In genomic region chr6:16420332-16420714, GRCh38 we compare ENCODE assay signal across 10 cellular contexts.
DNase-seq lines count a peak whose midpoint lies in the region; ATAC-seq and TF ChIP-seq lines count a peak whose summit lies in the region.
"Had no signal": no experiment of that assay in that cellular context is flagged by ENCODE, and none has a peak within 500 bp of the region (broad histone marks: within the 10 kb centered on the region; RNA-seq: fewer than 3 reads in every experiment).

No MANE protein-coding gene starts in this region.

- peaks cover 47% of the 10 kb centered on the region for H3K4me1 Mint-ChIP-seq in activated CD4-positive, alpha-beta T cell treated with anti-CD3 and anti-CD28 coated beads, Interleukin-2, amount 10 ng/mL, durations not matched to agents 24 days and 14 days
- H3K4me1 Mint-ChIP-seq in activated naive CD8-positive, alpha-beta T cell treated with anti-CD3 and anti-CD28 coated beads, Interleukin-2, amount 10 ng/mL, durations not matched to agents 7 days and 5 days, result peaks cover 40% of the 10 kb centered on the region
- peaks cover 58% of the 10 kb centered on the region for H3K4me1 Mint-ChIP-seq in stimulated activated memory B cell treated with anti-CD40 and anti-IgM and Interleukin-4, amounts not matched to agents 10 μg/mL and 1 μg/mL and 100 μg/mL, for 72 hours

- no peak for TF ChIP-seq CTCF in dorsolateral prefrontal cortex (IDR thresholded peaks at IDR 0.05 in 54 of 56, conservative IDR thresholded peaks at IDR 0.05 in 2 of 56; ENCODE audit: low read depth in 1 of 56, partially characterized antibody in 56 of 56)

- intact Hi-C loops in activated CD4-positive, alpha-beta T cell treated with anti-CD3 and anti-CD28 coated beads, Interleukin-2, amount 10 ng/mL, durations not matched to agents 24 days and 14 days (cut with micrococcal nuclease), result loop anchor here (2.0 to 5.0 kb wide), 6 partner anchors 62 to 270 kb away; no protein-coding TSS in a partner anchor
- intact Hi-C loops in dorsolateral prefrontal cortex (cut with DNase I), result loop anchor here in 1 of 2 donors (5.0 kb wide), 1 partner anchor 92 kb away; no protein-coding TSS in a partner anchor

- POLR2A ChIA-PET in activated naive CD8-positive, alpha-beta T cell treated with anti-CD3 and anti-CD28 coated beads, Interleukin-2, amount 10 ng/mL, durations not matched to agents 7 days and 5 days (lab: Charles Lee), result interaction anchor here (0.6 to 1.8 kb wide), 7 partner anchors 10 to 342 kb away, joined by 3 to 12 read pairs (median 6); partner anchors contain the start of gene ATXN1

- peak overlapping the region in 9 of 59 donors; percentile 1 to 42 (median 33) for H3K4me3 ChIP-seq in dorsolateral prefrontal cortex
- H3K4me3 ChIP-seq: A549 had no signal

- H3K27ac Mint-ChIP-seq in activated CD4-positive, alpha-beta T cell treated with anti-CD3 and anti-CD28 coated beads, Interleukin-2, amount 10 ng/mL, durations not matched to agents 24 days and 14 days, result peak overlapping the region; percentile 90
- peak overlapping the region; percentile 88 for H3K27ac Mint-ChIP-seq in activated naive CD8-positive, alpha-beta T cell treated with anti-CD3 and anti-CD28 coated beads, Interleukin-2, amount 10 ng/mL, durations not matched to agents 7 days and 5 days
- H3K27ac Mint-ChIP-seq in stimulated activated memory B cell treated with anti-CD40 and anti-IgM and Interleukin-4, amounts not matched to agents 10 μg/mL and 1 μg/mL and 100 μg/mL, for 72 hours, result peak overlapping the region; percentile 99

- no peaks in the 10 kb centered on the region for H3K9me3 Mint-ChIP-seq in activated CD4-positive, alpha-beta T cell treated with anti-CD3 and anti-CD28 coated beads, Interleukin-2, amount 10 ng/mL, durations not matched to agents 24 days and 14 days
- H3K9me3 Mint-ChIP-seq in activated naive CD8-positive, alpha-beta T cell treated with anti-CD3 and anti-CD28 coated beads, Interleukin-2, amount 10 ng/mL, durations not matched to agents 7 days and 5 days, result no peaks in the 10 kb centered on the region
- H3K9me3 Mint-ChIP-seq in stimulated activated memory B cell treated with anti-CD40 and anti-IgM and Interleukin-4, amounts not matched to agents 10 μg/mL and 1 μg/mL and 100 μg/mL, for 72 hours, result no peaks in the 10 kb centered on the region

- DNase-seq in activated CD4-positive, alpha-beta T cell treated with anti-CD3 and anti-CD28 coated beads, Interleukin-2, amount 10 ng/mL, durations not matched to agents 24 days and 14 days, result no peak
- no peak for DNase-seq in activated CD4-positive, alpha-beta T cell treated with anti-CD3 and anti-CD28 coated beads, Interleukin-2, amount 50 U/mL, for 1 hour
- DNase-seq in activated naive CD8-positive, alpha-beta T cell treated with anti-CD3 and anti-CD28 coated beads, Interleukin-2, amount 10 ng/mL, durations not matched to agents 7 days and 5 days, result no peak
- DNase-seq in dorsolateral prefrontal cortex (no peak), NCI-H1436 (lab: John Stamatoyannopoulos, UW) (no peak), NOMO-1 treated with DMSO at 0.1 percent for 48 hours (lab: John Stamatoyannopoulos, UW; ENCODE audit: unreplicated experiment) (no peak)
- DNase-seq: NCI-H2107 had no signal

- peaks cover 24% of the 10 kb centered on the region for H3K36me3 Mint-ChIP-seq in activated CD4-positive, alpha-beta T cell treated with anti-CD3 and anti-CD28 coated beads, Interleukin-2, amount 10 ng/mL, durations not matched to agents 24 days and 14 days (ENCODE audit: low read depth)
- peaks cover 11% of the 10 kb centered on the region for H3K36me3 Mint-ChIP-seq in activated naive CD8-positive, alpha-beta T cell treated with anti-CD3 and anti-CD28 coated beads, Interleukin-2, amount 10 ng/mL, durations not matched to agents 7 days and 5 days
- peaks cover 16% of the 10 kb centered on the region for H3K36me3 Mint-ChIP-seq in stimulated activated memory B cell treated with anti-CD40 and anti-IgM and Interleukin-4, amounts not matched to agents 10 μg/mL and 1 μg/mL and 100 μg/mL, for 72 hours

- H3K27me3 ChIP-seq in dorsolateral prefrontal cortex, result no peaks in the 10 kb centered on the region

- H3K27ac ChIP-seq in dorsolateral prefrontal cortex, result peak overlapping the region in 11 of 59 donors; percentile 7 to 64 (median 35)
- H3K27ac ChIP-seq: A549 had no signal

- peak; percentile 20 for ATAC-seq in HG03135 (IDR thresholded peaks at IDR 0.05; ENCODE audit: unreplicated experiment)
- ATAC-seq in activated naive CD8-positive, alpha-beta T cell treated with anti-CD3 and anti-CD28 coated beads, Interleukin-2, amount 10 ng/mL, durations not matched to agents 7 days and 5 days (ENCODE audit: low read depth), result no peak
- ATAC-seq in stimulated activated memory B cell treated with anti-CD40 and anti-IgM and Interleukin-4, amounts not matched to agents 10 μg/mL and 1 μg/mL and 100 μg/mL, for 72 hours, result peak; percentile 49
- ATAC-seq: A549 had no signal

- H3K27me3 Mint-ChIP-seq in activated CD4-positive, alpha-beta T cell treated with anti-CD3 and anti-CD28 coated beads, Interleukin-2, amount 10 ng/mL, durations not matched to agents 24 days and 14 days, result no peaks in the 10 kb centered on the region
- no peaks in the 10 kb centered on the region for H3K27me3 Mint-ChIP-seq in activated naive CD8-positive, alpha-beta T cell treated with anti-CD3 and anti-CD28 coated beads, Interleukin-2, amount 10 ng/mL, durations not matched to agents 7 days and 5 days
- no peaks in the 10 kb centered on the region for H3K27me3 Mint-ChIP-seq in stimulated activated memory B cell treated with anti-CD40 and anti-IgM and Interleukin-4, amounts not matched to agents 10 μg/mL and 1 μg/mL and 100 μg/mL, for 72 hours

- H3K4me3 Mint-ChIP-seq in activated CD4-positive, alpha-beta T cell treated with anti-CD3 and anti-CD28 coated beads, Interleukin-2, amount 10 ng/mL, durations not matched to agents 24 days and 14 days, result peak overlapping the region; percentile 79
- peak overlapping the region; percentile 65 for H3K4me3 Mint-ChIP-seq in activated naive CD8-positive, alpha-beta T cell treated with anti-CD3 and anti-CD28 coated beads, Interleukin-2, amount 10 ng/mL, durations not matched to agents 7 days and 5 days
- H3K4me3 Mint-ChIP-seq in stimulated activated memory B cell treated with anti-CD40 and anti-IgM and Interleukin-4, amounts not matched to agents 10 μg/mL and 1 μg/mL and 100 μg/mL, for 72 hours, result peak overlapping the region; percentile 59
